26 cellular contexts compared by ENCODE assay signal in the genomic region with DNA sequence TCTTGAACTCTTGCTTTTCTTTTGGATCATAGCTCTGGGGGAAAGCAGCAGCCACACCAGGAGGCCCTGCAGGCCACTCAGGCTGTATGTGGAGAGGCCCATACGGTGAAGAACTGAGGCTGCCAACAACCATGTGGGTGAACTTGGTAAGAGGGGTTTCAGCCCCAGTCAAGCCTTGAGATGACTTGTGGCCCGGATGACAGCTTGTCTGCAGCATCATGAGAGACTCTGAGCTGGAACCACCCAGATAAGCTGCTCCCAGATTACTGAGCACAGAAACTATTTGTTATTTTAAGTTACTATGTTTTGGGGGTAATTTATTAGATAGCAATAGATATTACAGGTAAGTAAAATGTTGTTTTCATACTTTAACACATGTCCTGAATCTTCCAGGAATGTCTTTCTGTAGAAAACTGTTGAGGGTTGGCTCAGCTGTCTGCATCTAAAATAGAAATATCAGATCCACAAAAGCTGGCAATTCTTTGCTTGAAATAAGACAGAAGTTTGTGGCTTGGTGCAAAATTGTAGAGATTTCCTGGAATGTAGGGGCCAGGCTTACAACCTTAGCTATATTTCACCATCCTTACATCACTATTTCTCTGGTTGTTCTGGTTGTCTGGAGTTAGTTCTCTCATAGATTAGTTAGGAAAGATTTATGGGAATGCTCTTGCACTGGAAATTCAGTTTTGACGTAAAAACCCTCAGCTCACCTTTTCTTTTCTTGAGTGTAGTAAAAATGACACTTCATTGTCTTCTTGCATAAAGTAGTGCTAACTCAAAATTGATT.
DNase-seq lines count a peak whose midpoint lies in the region; ATAC-seq and TF ChIP-seq lines count a peak whose summit lies in the region.
"Had no signal": no experiment of that assay in that cellular context is flagged by ENCODE, and none has a peak within 500 bp of the region (broad histone marks: within the 10 kb centered on the region; RNA-seq: fewer than 3 reads in every experiment).

No MANE protein-coding gene starts in this region.

- no peak overlapping the region for H4K8ac ChIP-seq in IMR-90 (ENCODE audit: low read depth in 2 of 2, low read length in 2 of 2)

- ATAC-seq in IMR-90 (ENCODE audit: low read depth) (peak; percentile 53), natural killer cell (no peak), foreskin keratinocyte (no peak)
- ATAC-seq: activated CD4-positive, CD25-positive, alpha-beta regulatory T cell treated with anti-CD3 and anti-CD28 coated beads, Interleukin-2, amount 50 U/mL, for 24 hours; activated CD8-positive, alpha-beta T cell treated with anti-CD3 and anti-CD28 coated beads, Interleukin-2, amount 10 ng/mL, durations not matched to agents 7 days and 5 days; HepG2; naive thymus-derived CD4-positive, alpha-beta T cell; right lobe of liver; stimulated activated naive B cell treated with anti-CD40 and anti-IgM and Interleukin-4, amounts not matched to agents 10 μg/mL and 1 μg/mL and 100 μg/mL, for 72 hours had no signal

- H3K27ac ChIP-seq in IMR-90 (ENCODE audit: insufficient read depth, low read length): no peak overlapping the region
- no peak overlapping the region for H3K27ac ChIP-seq in foreskin keratinocyte
- H3K27ac ChIP-seq: ovary, right lobe of liver, RWPE1, thoracic aorta had no signal

- POLR2A ChIA-PET in IMR-90 (lab: Charles Lee; ENCODE audit: unreplicated experiment): no interaction called here

- H3K23ac ChIP-seq in IMR-90 (ENCODE audit: low read depth, low read length): no peak overlapping the region

- H2BK15ac ChIP-seq in IMR-90 (ENCODE audit: low read depth, low read length): peak overlapping the region; percentile 10; the same call in 1 of the 3 replicates

- CTCF ChIA-PET in IMR-90 (lab: Yijun Ruan, JAX): interaction anchor here (1.6 kb wide), 1 partner anchor 58 kb away, joined by 3 read pairs; no protein-coding TSS in a partner anchor

- no peak overlapping the region for H3K4me2 ChIP-seq in IMR-90 (ENCODE audit: low read depth, low read length)

- TF ChIP-seq CTCF in IMR-90 (conservative IDR thresholded peaks at IDR 0.05; ENCODE audit: low read depth, low read length): no peak
- TF ChIP-seq CTCF in chondrocyte (IDR thresholded peaks at IDR 0.05): no peak
- TF ChIP-seq CTCF in mesothelial cell of epicardium (IDR thresholded peaks at IDR 0.05; ENCODE audit: unreplicated experiment): no peak
- TF ChIP-seq CTCF in progenitor cell of endocrine pancreas (IDR thresholded peaks at IDR 0.05; ENCODE audit: unreplicated experiment): no peak
- no peak for TF ChIP-seq CTCF in natural killer cell (IDR thresholded peaks at IDR 0.05)
- TF ChIP-seq CTCF in foreskin keratinocyte (conservative IDR thresholded peaks at IDR 0.05): no peak

- no peak overlapping the region for H2AK5ac ChIP-seq in IMR-90 (ENCODE audit: low read depth, low read length)

- H3K9ac ChIP-seq in IMR-90 (ENCODE audit: low read depth, low read length): no peak overlapping the region

- H3K79me1 ChIP-seq in IMR-90 (ENCODE audit: low read depth in 1 of 2, low read length in 2 of 2): no peaks in the 10 kb centered on the region

- no peak overlapping the region for H2AK9ac ChIP-seq in IMR-90 (replicated peaks; ENCODE audit: low read depth, low read length, poor library complexity)

- intact Hi-C loops in IMR-90 (cut with micrococcal nuclease) (no loop called here), natural killer cell (cut with micrococcal nuclease) (no loop called here)

- peaks cover 3% of the 10 kb centered on the region; the same call in 1 of the 2 replicates for H3K9me1 ChIP-seq in IMR-90 (ENCODE audit: insufficient read depth, low read length)

- peaks cover 23% of the 10 kb centered on the region for H3K4me1 Mint-ChIP-seq in chondrocyte (ENCODE audit: low read depth)
- H3K4me1 Mint-ChIP-seq in mesothelial cell of epicardium: peaks cover 11% of the 10 kb centered on the region
- H3K4me1 Mint-ChIP-seq in progenitor cell of endocrine pancreas (ENCODE audit: low read depth): no peaks in the 10 kb centered on the region
- no peaks in the 10 kb centered on the region for H3K4me1 Mint-ChIP-seq in natural killer cell

- H3K36me3 Mint-ChIP-seq in chondrocyte (ENCODE audit: low read depth): no peaks in the 10 kb centered on the region
- peaks cover 3% of the 10 kb centered on the region for H3K36me3 Mint-ChIP-seq in mesothelial cell of epicardium
- H3K36me3 Mint-ChIP-seq in progenitor cell of endocrine pancreas (ENCODE audit: insufficient read depth): no peaks in the 10 kb centered on the region
- no peaks in the 10 kb centered on the region for H3K36me3 Mint-ChIP-seq in natural killer cell
- H3K36me3 Mint-ChIP-seq: naive thymus-derived CD4-positive, alpha-beta T cell; stimulated activated naive B cell treated with anti-CD40 and anti-IgM and Interleukin-4, amounts not matched to agents 10 μg/mL and 1 μg/mL and 100 μg/mL, for 72 hours had no signal

- in situ Hi-C loops in IMR-90 (cut with MboI; ENCODE audit: low sequenced_read_pairs): no loop called here

- H2AFZ ChIP-seq in IMR-90 (replicated peaks; ENCODE audit: low read length, poor library complexity): peak overlapping the region; percentile 41

- peak overlapping the region; percentile 35 for H3K4me3 Mint-ChIP-seq in chondrocyte (ENCODE audit: unreplicated experiment)
- no peak overlapping the region for H3K4me3 Mint-ChIP-seq in mesothelial cell of epicardium
- H3K4me3 Mint-ChIP-seq in progenitor cell of endocrine pancreas (ENCODE audit: low read depth): no peak overlapping the region
- no peak overlapping the region for H3K4me3 Mint-ChIP-seq in natural killer cell
- H3K4me3 Mint-ChIP-seq: activated CD8-positive, alpha-beta T cell treated with anti-CD3 and anti-CD28 coated beads, Interleukin-2, amount 10 ng/mL, durations not matched to agents 7 days and 5 days; dendritic cell treated with granulocyte-macrophage colony-stimulating factor and Interleukin-4, amounts not matched to agents 40 ng/mL and 50 ng/mL, for 4 days; naive thymus-derived CD4-positive, alpha-beta T cell; stimulated activated naive B cell treated with anti-CD40 and anti-IgM and Interleukin-4, amounts not matched to agents 10 μg/mL and 1 μg/mL and 100 μg/mL, for 72 hours had no signal

- no CpG with 5 or more reads among the region's 3 CpGs for whole genome bisulfite sequencing in IMR-90 (ENCODE audit: extremely low coverage in 2 of 2, insufficient read length in 1 of 2), 2 experiments

- no peak for TF ChIP-seq POLR2A in IMR-90 (IDR thresholded peaks at IDR 0.05; ENCODE audit: low read depth, low read length)

- peak; percentile 72 for DNase-seq in AG08395 (ENCODE audit: low spot score)
- peak; percentile 67 for DNase-seq in IMR-90
- DNase-seq in chondrocyte (ENCODE audit: low spot score): no peak
- DNase-seq in mesothelial cell of epicardium (ENCODE audit: low spot score in 2 of 2, unreplicated experiment in 2 of 2): no peak
- no peak for DNase-seq in ureter (ENCODE audit: low spot score)
- no peak for DNase-seq in progenitor cell of endocrine pancreas (ENCODE audit: low spot score, unreplicated experiment)
- no peak for DNase-seq in natural killer cell
- no peak for DNase-seq in foreskin keratinocyte
- DNase-seq: ACHN; activated CD8-positive, alpha-beta T cell treated with anti-CD3 and anti-CD28 coated beads, Interleukin-2, amount 10 ng/mL, durations not matched to agents 7 days and 5 days; activated naive CD4-positive, alpha-beta T cell; activated T-cell treated with anti-CD3 and anti-CD28 coated beads, Interleukin-2, amount 50 U/mL, for 1 hour; anterior cingulate cortex; DMS79 treated with DMSO at 0.1 percent for 48 hours; HCEC 1CT; kidney glomerular epithelial cell; naive thymus-derived CD4-positive, alpha-beta T cell; NCI-H1436 treated with DMSO at 0.1 percent for 48 hours; ovary; right lobe of liver; stimulated activated naive B cell treated with anti-CD40 and anti-IgM and Interleukin-4, amounts not matched to agents 10 μg/mL and 1 μg/mL and 100 μg/mL, for 72 hours had no signal

- H4K5ac ChIP-seq in IMR-90 (ENCODE audit: low read depth, low read length): no peak overlapping the region

- H3K56ac ChIP-seq in IMR-90 (ENCODE audit: extremely low read depth, insufficient read depth, low read length): no peak overlapping the region

- no peaks in the 10 kb centered on the region for H3K27me3 Mint-ChIP-seq in chondrocyte (ENCODE audit: low read depth)
- no peaks in the 10 kb centered on the region for H3K27me3 Mint-ChIP-seq in mesothelial cell of epicardium (ENCODE audit: low read depth)
- H3K27me3 Mint-ChIP-seq in progenitor cell of endocrine pancreas: no peaks in the 10 kb centered on the region
- H3K27me3 Mint-ChIP-seq in natural killer cell (ENCODE audit: low read depth in 2 of 2): peaks cover 0 to 4% of the 10 kb centered on the region in 2 donors
- H3K27me3 Mint-ChIP-seq: dendritic cell treated with granulocyte-macrophage colony-stimulating factor and Interleukin-4, amounts not matched to agents 40 ng/mL and 50 ng/mL, for 4 days had no signal

- dilution Hi-C loops in IMR-90 (cut with HindIII; ENCODE audit: low sequenced_read_pairs, unreplicated experiment): no loop called here

- no peaks in the 10 kb centered on the region for H3K9me3 ChIP-seq in IMR-90 (ENCODE audit: control insufficient read depth, insufficient read depth, low read length)
- H3K9me3 ChIP-seq: ovary, right lobe of liver, thoracic aorta had no signal

- peak overlapping the region; percentile 73 for H3K4ac ChIP-seq in IMR-90 (ENCODE audit: low read depth, low read length)

- no peaks in the 10 kb centered on the region for H4K20me1 ChIP-seq in IMR-90 (ENCODE audit: insufficient read depth, low read length)

- BruUV-seq in IMR-90 (replicated peaks; lab: Mats Ljungman, UMichigan): no TSS peak

- no peak overlapping the region for H2BK5ac ChIP-seq in IMR-90 (ENCODE audit: low read depth, low read length, poor library complexity, severe bottlenecking)

- H2BK120ac ChIP-seq in IMR-90 (ENCODE audit: low read depth, low read length): no peak overlapping the region

- H3K9me3 Mint-ChIP-seq in chondrocyte (ENCODE audit: low read depth): peaks cover 10% of the 10 kb centered on the region
- H3K9me3 Mint-ChIP-seq in mesothelial cell of epicardium: peaks cover 17% of the 10 kb centered on the region
- no peaks in the 10 kb centered on the region for H3K9me3 Mint-ChIP-seq in progenitor cell of endocrine pancreas (ENCODE audit: low read depth)
- H3K9me3 Mint-ChIP-seq in natural killer cell: no peaks in the 10 kb centered on the region
- H3K9me3 Mint-ChIP-seq: stimulated activated naive B cell treated with anti-CD40 and anti-IgM and Interleukin-4, amounts not matched to agents 10 μg/mL and 1 μg/mL and 100 μg/mL, for 72 hours had no signal

- no peaks in the 10 kb centered on the region for H3K27me3 ChIP-seq in IMR-90 (ENCODE audit: control insufficient read depth, insufficient read depth, low read length)
- H3K27me3 ChIP-seq in foreskin keratinocyte: no peaks in the 10 kb centered on the region
- H3K27me3 ChIP-seq: ovary, right lobe of liver had no signal

- H4K91ac ChIP-seq in IMR-90 (ENCODE audit: insufficient read depth, low read depth, low read length): no peak overlapping the region

- H3K36me3 ChIP-seq in IMR-90 (ENCODE audit: control insufficient read depth, insufficient read depth, low read length): no peaks in the 10 kb centered on the region
- H3K36me3 ChIP-seq: ovary, right lobe of liver, thoracic aorta had no signal

- TF ChIP-seq RAD21 in IMR-90 (IDR thresholded peaks at IDR 0.05; ENCODE audit: low read length): no peak

- peak overlapping the region; percentile 94 for H3K27ac Mint-ChIP-seq in chondrocyte (ENCODE audit: unreplicated experiment)
- peak overlapping the region; percentile 54 for H3K27ac Mint-ChIP-seq in mesothelial cell of epicardium
- H3K27ac Mint-ChIP-seq in progenitor cell of endocrine pancreas: no peak overlapping the region
- H3K27ac Mint-ChIP-seq in natural killer cell: no peak overlapping the region
- H3K27ac Mint-ChIP-seq: activated CD8-positive, alpha-beta T cell treated with anti-CD3 and anti-CD28 coated beads, Interleukin-2, amount 10 ng/mL, durations not matched to agents 7 days and 5 days; dendritic cell treated with granulocyte-macrophage colony-stimulating factor and Interleukin-4, amounts not matched to agents 40 ng/mL and 50 ng/mL, for 4 days; naive thymus-derived CD4-positive, alpha-beta T cell; stimulated activated naive B cell treated with anti-CD40 and anti-IgM and Interleukin-4, amounts not matched to agents 10 μg/mL and 1 μg/mL and 100 μg/mL, for 72 hours had no signal

- no peak overlapping the region for H3K18ac ChIP-seq in IMR-90 (ENCODE audit: low read depth, low read length)

- no peak overlapping the region for H3K4me3 ChIP-seq in IMR-90 (ENCODE audit: insufficient read depth, low read depth, low read length)
- H3K4me3 ChIP-seq: ovary, right lobe of liver, thoracic aorta had no signal

- peaks cover 2% of the 10 kb centered on the region for H3K4me1 ChIP-seq in IMR-90 (ENCODE audit: control insufficient read depth, insufficient read depth, low read length)
- H3K4me1 ChIP-seq in foreskin keratinocyte: no peaks in the 10 kb centered on the region
- H3K4me1 ChIP-seq: right lobe of liver had no signal

- H3K14ac ChIP-seq in IMR-90 (replicated peaks; ENCODE audit: low read depth, low read length): no peak overlapping the region

- no peak overlapping the region for H2BK20ac ChIP-seq in IMR-90 (ENCODE audit: low read depth, low read length)

Comparison
In these comparisons a context has a peak if more than half of its experiments do, and no peak if none do; other contexts are left out.
1. DNase-seq: peak in AG08395 (single experiment) and IMR-90 (single experiment); none in chondrocyte (single experiment), mesothelial cell of epicardium (0 of 2), ureter (single experiment), progenitor cell of endocrine pancreas (single experiment), natural killer cell (single experiment) and foreskin keratinocyte (0 of 2).
2. H3K27ac Mint-ChIP-seq: peak in chondrocyte (single experiment) and mesothelial cell of epicardium (single experiment); none in progenitor cell of endocrine pancreas (single experiment) and natural killer cell (0 of 2).